In genomic region chr13:44989941-44990340, GRCh38 we compare ENCODE assay signal across 1 cellular context.
TF ChIP-seq lines count a peak whose summit lies in the region.

No MANE protein-coding gene starts in this region.

TF ChIP-seq in GM23338, 12 proteins besides CTCF, POLR2A, EP300 and RAD21 (continued from another document):
- TF ChIP-seq ZNF462 (CRISPR knock-in tag; IDR thresholded peaks at IDR 0.05): no peak
- TF ChIP-seq POLR2AphosphoS5 (IDR thresholded peaks at IDR 0.05; ENCODE audit: low read depth): no peak
- TF ChIP-seq JUNB (IDR thresholded peaks at IDR 0.05; ENCODE audit: unreplicated experiment): no peak
- no peak for TF ChIP-seq EZH2 (IDR thresholded peaks at IDR 0.05; ENCODE audit: low read depth, unreplicated experiment)
- no peak for TF ChIP-seq ZNF331 (CRISPR knock-in tag; IDR thresholded peaks at IDR 0.05; ENCODE audit: low read depth)
- no peak for TF ChIP-seq NANOG (IDR thresholded peaks at IDR 0.05; ENCODE audit: borderline replicate concordance)
- TF ChIP-seq STAT1 (IDR thresholded peaks at IDR 0.05; ENCODE audit: unreplicated experiment): no peak
- no peak for TF ChIP-seq EZH2phosphoT487 (IDR thresholded peaks at IDR 0.05; ENCODE audit: unreplicated experiment)
TF ChIP-seq in GM23338: peak in this region for 0.
